Comparison of ENCODE assay signal across 14 cellular contexts in genomic region chr10:10869592-10869991, GRCh38.
A peak's percentile ranks its signal among the peaks of the same experiment; 100 is the strongest.
DNase-seq lines count a peak whose midpoint lies in the region; ATAC-seq, FAIRE-seq and TF ChIP-seq lines count a peak whose summit lies in the region.
"Had no signal": no experiment of that assay in that cellular context is flagged by ENCODE, and none has a peak within 500 bp of the region (broad histone marks: within the 10 kb centered on the region; RNA-seq: fewer than 3 reads in every experiment).

No MANE protein-coding gene starts in this region.

- TF ChIP-seq CTCF in astrocyte (IDR thresholded peaks at IDR 0.05; ENCODE audit: insufficient read depth, low read depth, low read length) (no peak), gastrocnemius medialis (IDR thresholded peaks at IDR 0.05 in 4 of 5, conservative IDR thresholded peaks at IDR 0.05 in 1 of 5) (no peak), right atrium auricular region (IDR thresholded peaks at IDR 0.05) (no peak)

- H4K20me1 ChIP-seq in astrocyte (ENCODE audit: insufficient read depth, low read length) = no peaks in the 10 kb centered on the region
- H4K20me1 ChIP-seq: BLaER1 had no signal

- H3K36me3 ChIP-seq in astrocyte (ENCODE audit: insufficient read depth, low read length) (no peaks in the 10 kb centered on the region), gastrocnemius medialis (no peaks in the 10 kb centered on the region), right atrium auricular region (no peaks in the 10 kb centered on the region)
- H3K36me3 ChIP-seq: BLaER1 had no signal

- no peak for TF ChIP-seq POLR2A in gastrocnemius medialis (IDR thresholded peaks at IDR 0.05)

- peak overlapping the region; percentile 4 for H3K27ac Mint-ChIP-seq in astrocyte (ENCODE audit: unreplicated experiment)
- H3K27ac Mint-ChIP-seq in naive thymus-derived CD8-positive, alpha-beta T cell = no peak overlapping the region
- H3K27ac Mint-ChIP-seq in activated naive CD8-positive, alpha-beta T cell treated with anti-CD3 and anti-CD28 coated beads for 36 hours = no peak overlapping the region
- H3K27ac Mint-ChIP-seq: activated naive CD8-positive, alpha-beta T cell treated with anti-CD3 and anti-CD28 coated beads, Interleukin-2, amount 50 U/mL, for 24 hours had no signal

- H3K9ac ChIP-seq in astrocyte (ENCODE audit: low read length) = no peak overlapping the region
- H3K9ac ChIP-seq: BLaER1 had no signal

- peak; percentile 86 for ATAC-seq in GM19455 (IDR thresholded peaks at IDR 0.05; ENCODE audit: unreplicated experiment)
- peak; percentile 56 for ATAC-seq in HG03196 (IDR thresholded peaks at IDR 0.05; ENCODE audit: unreplicated experiment)
- ATAC-seq in gastrocnemius medialis = no peak
- ATAC-seq in naive thymus-derived CD8-positive, alpha-beta T cell = no peak
- ATAC-seq: activated naive CD8-positive, alpha-beta T cell treated with anti-CD3 and anti-CD28 coated beads, Interleukin-2, amount 50 U/mL, for 24 hours had no signal

- no peaks in the 10 kb centered on the region for H3K9me3 Mint-ChIP-seq in astrocyte (ENCODE audit: unreplicated experiment)
- peaks cover 0 to 3% (median 0%) of the 10 kb centered on the region in 9 donors for H3K9me3 Mint-ChIP-seq in naive thymus-derived CD8-positive, alpha-beta T cell
- H3K9me3 Mint-ChIP-seq in activated naive CD8-positive, alpha-beta T cell treated with anti-CD3 and anti-CD28 coated beads for 36 hours = no peaks in the 10 kb centered on the region

- H3K27me3 ChIP-seq in astrocyte (ENCODE audit: insufficient read depth, low read length) = no peaks in the 10 kb centered on the region
- H3K27me3 ChIP-seq in gastrocnemius medialis = no peaks in the 10 kb centered on the region
- no peaks in the 10 kb centered on the region for H3K27me3 ChIP-seq in right atrium auricular region
- H3K27me3 ChIP-seq: BLaER1, testis had no signal

- H3K27me3 Mint-ChIP-seq in astrocyte (ENCODE audit: low read depth, unreplicated experiment) = no peaks in the 10 kb centered on the region
- H3K27me3 Mint-ChIP-seq in naive thymus-derived CD8-positive, alpha-beta T cell = peaks cover 9 to 39% (median 16%) of the 10 kb centered on the region in 5 donors
- peaks cover 23% of the 10 kb centered on the region for H3K27me3 Mint-ChIP-seq in activated naive CD8-positive, alpha-beta T cell treated with anti-CD3 and anti-CD28 coated beads for 36 hours

- H3K4me3 ChIP-seq in astrocyte (ENCODE audit: insufficient read depth, low read depth, low read length) = no peak overlapping the region
- no peak overlapping the region for H3K4me3 ChIP-seq in gastrocnemius medialis
- H3K4me3 ChIP-seq in right atrium auricular region = no peak overlapping the region
- H3K4me3 ChIP-seq: BLaER1, SK-N-MC, testis had no signal

- intact Hi-C loops in gastrocnemius medialis (cut with DNase I; ENCODE audit: low total_unique reads) = no loop called here

- H3K4me1 Mint-ChIP-seq in astrocyte (ENCODE audit: low read depth, unreplicated experiment) = peaks cover 27% of the 10 kb centered on the region
- H3K4me1 Mint-ChIP-seq in naive thymus-derived CD8-positive, alpha-beta T cell = no peaks in the 10 kb centered on the region
- no peaks in the 10 kb centered on the region for H3K4me1 Mint-ChIP-seq in activated naive CD8-positive, alpha-beta T cell treated with anti-CD3 and anti-CD28 coated beads for 36 hours
- H3K4me1 Mint-ChIP-seq: activated naive CD8-positive, alpha-beta T cell treated with anti-CD3 and anti-CD28 coated beads, Interleukin-2, amount 50 U/mL, for 24 hours had no signal

- DNase-seq in ELR (ENCODE audit: low read depth) = peak; percentile 24
- DNase-seq in astrocyte (ENCODE audit: low read depth) = peak; percentile 72
- DNase-seq in gastrocnemius medialis = no peak
- DNase-seq in right atrium auricular region (ENCODE audit: low spot score) = no peak
- DNase-seq in naive thymus-derived CD8-positive, alpha-beta T cell = no peak
- DNase-seq in activated naive CD8-positive, alpha-beta T cell treated with anti-CD3 and anti-CD28 coated beads for 36 hours = no peak
- DNase-seq: activated naive CD8-positive, alpha-beta T cell treated with anti-CD3 and anti-CD28 coated beads, Interleukin-2, amount 50 U/mL, for 24 hours; hippocampal formation; posterior cingulate gyrus; testis had no signal

- H3K4me1 ChIP-seq in astrocyte (ENCODE audit: insufficient read depth, low read length) = peaks cover 40% of the 10 kb centered on the region
- peaks cover 5 to 8% of the 10 kb centered on the region in 2 donors for H3K4me1 ChIP-seq in gastrocnemius medialis
- peaks cover 0 to 33% of the 10 kb centered on the region in 2 donors for H3K4me1 ChIP-seq in right atrium auricular region

- FAIRE-seq in astrocyte (lab: Jason Lieb, UNC) = peak; percentile 47

- H3K27ac ChIP-seq in astrocyte (ENCODE audit: low read depth, low read length) (peak overlapping the region; percentile 24), gastrocnemius medialis (no peak overlapping the region), right atrium auricular region (peak overlapping the region in 1 of 2 donors; percentile 88)
- H3K27ac ChIP-seq: BLaER1, SK-N-MC, testis had no signal

- peak overlapping the region; percentile 9 for H3K4me2 ChIP-seq in astrocyte (ENCODE audit: low read length)

- POLR2A ChIA-PET in naive thymus-derived CD8-positive, alpha-beta T cell (lab: Charles Lee) = no interaction called here

- in situ Hi-C loops in gastrocnemius medialis (cut with MboI; ENCODE audit: low sequenced_read_pairs in 4 of 4) = no loop called here

- H2AFZ ChIP-seq in astrocyte (ENCODE audit: low read depth, low read length) = no peak overlapping the region

- no peaks in the 10 kb centered on the region for H3K36me3 Mint-ChIP-seq in astrocyte (ENCODE audit: low read depth, unreplicated experiment)
- H3K36me3 Mint-ChIP-seq in naive thymus-derived CD8-positive, alpha-beta T cell = no peaks in the 10 kb centered on the region
- H3K36me3 Mint-ChIP-seq in activated naive CD8-positive, alpha-beta T cell treated with anti-CD3 and anti-CD28 coated beads for 36 hours = no peaks in the 10 kb centered on the region

- H3K79me2 ChIP-seq in astrocyte (ENCODE audit: insufficient read depth, low read length) = no peaks in the 10 kb centered on the region

- no peak overlapping the region for H3K4me3 Mint-ChIP-seq in astrocyte (ENCODE audit: unreplicated experiment)
- no peak overlapping the region for H3K4me3 Mint-ChIP-seq in naive thymus-derived CD8-positive, alpha-beta T cell
- H3K4me3 Mint-ChIP-seq in activated naive CD8-positive, alpha-beta T cell treated with anti-CD3 and anti-CD28 coated beads for 36 hours = no peak overlapping the region
- H3K4me3 Mint-ChIP-seq: activated naive CD8-positive, alpha-beta T cell treated with anti-CD3 and anti-CD28 coated beads, Interleukin-2, amount 50 U/mL, for 24 hours had no signal

- H3K9me3 ChIP-seq in astrocyte (ENCODE audit: insufficient read depth, low read depth, low read length) (no peaks in the 10 kb centered on the region), gastrocnemius medialis (no peaks in the 10 kb centered on the region), right atrium auricular region (no peaks in the 10 kb centered on the region)
- H3K9me3 ChIP-seq: testis had no signal

Comparison
In these comparisons a context has a peak if more than half of its experiments do, and no peak if none do; other contexts are left out.
1. DNase-seq: peak in ELR (single experiment) and astrocyte (single experiment); none in gastrocnemius medialis (0 of 2), right atrium auricular region (single experiment), naive thymus-derived CD8-positive, alpha-beta T cell (0 of 10) and activated naive CD8-positive, alpha-beta T cell treated with anti-CD3 and anti-CD28 coated beads for 36 hours (single experiment).
2. ATAC-seq: peak in GM19455 (single experiment) and HG03196 (single experiment); none in gastrocnemius medialis (0 of 2) and naive thymus-derived CD8-positive, alpha-beta T cell (0 of 2).